ENCODE assay signal across 8 cellular contexts in genomic region chr2:205947621-205948495, GRCh38.
DNase-seq lines count a peak whose midpoint lies in the region; ATAC-seq, FAIRE-seq and TF ChIP-seq lines count a peak whose summit lies in the region.

No MANE protein-coding gene starts in this region.

- H3K9ac ChIP-seq in H1 (replicated peaks in 1 of 4; ENCODE audit: extremely low read depth in 1 of 4, low read depth in 3 of 4, low read length in 3 of 4), result no peak overlapping the region

- H3K36me3 Mint-ChIP-seq in activated CD8-positive, alpha-beta T cell treated with anti-CD3 and anti-CD28 coated beads for 36 hours (ENCODE audit: low read depth), result no peaks in the 10 kb centered on the region

- peak; percentile 75 for TF ChIP-seq CTCF in activated CD8-positive, alpha-beta T cell treated with anti-CD3 and anti-CD28 coated beads for 36 hours (IDR thresholded peaks at IDR 0.05)
- peak; percentile 83 to 93 (median 90) for TF ChIP-seq CTCF in H1 (IDR thresholded peaks at IDR 0.05; ENCODE audit: control extremely low read depth in 1 of 3, insufficient read depth in 1 of 3, low read depth in 1 of 3, low read length in 3 of 3)

- no peak overlapping the region for H2BK20ac ChIP-seq in H1 (ENCODE audit: low read length)

- H2BK15ac ChIP-seq in H1 (ENCODE audit: low read length), result no peak overlapping the region

- H4K20me1 ChIP-seq in H1 (replicated peaks in 1 of 2; ENCODE audit: control insufficient read depth in 1 of 2, insufficient read depth in 2 of 2, low read length in 2 of 2), result no peaks in the 10 kb centered on the region

- no peak overlapping the region for H3K18ac ChIP-seq in H1 (ENCODE audit: extremely low read depth, low read length)

- H3K4me1 ChIP-seq in H1 (replicated peaks in 1 of 4; ENCODE audit: control insufficient read depth in 3 of 4, insufficient read depth in 4 of 4, low read length in 3 of 4), result peaks cover 0 to 3% (median 0%) of the 10 kb centered on the region in 4 experiments; a peak in 1 of 7 replicates

- H4K8ac ChIP-seq in H1 (ENCODE audit: extremely low read depth, insufficient read depth, low read length), result no peak overlapping the region

- H3K9me3 Mint-ChIP-seq in activated CD8-positive, alpha-beta T cell treated with anti-CD3 and anti-CD28 coated beads for 36 hours, result peaks cover 5% of the 10 kb centered on the region

- no peak overlapping the region for H3K27ac ChIP-seq in H1 (ENCODE audit: low read depth, low read length)

- H2BK5ac ChIP-seq in H1 (ENCODE audit: low read depth, low read length), result no peak overlapping the region

- POLR2A ChIA-PET in activated CD8-positive, alpha-beta T cell treated with anti-CD3 and anti-CD28 coated beads for 36 hours (lab: Charles Lee), result no interaction called here
- POLR2A ChIA-PET in H1 (lab: Charles Lee; ENCODE audit: partially characterized antibody), result no interaction called here

- no peak overlapping the region for H3K27ac Mint-ChIP-seq in activated CD8-positive, alpha-beta T cell treated with anti-CD3 and anti-CD28 coated beads for 36 hours

- no peaks in the 10 kb centered on the region for H3K23me2 ChIP-seq in H1 (ENCODE audit: low read depth, low read length)

- H3K4ac ChIP-seq in H1 (replicated peaks; ENCODE audit: insufficient read length, low read depth, low read length), result no peak overlapping the region

- intact Hi-C loops in activated CD8-positive, alpha-beta T cell treated with anti-CD3 and anti-CD28 coated beads for 36 hours (cut with micrococcal nuclease), result loop anchor here (5.0 kb wide), 1 partner anchor 171 kb away; no protein-coding TSS in a partner anchor

- H3K79me2 ChIP-seq in H1 (ENCODE audit: control insufficient read depth in 1 of 2, insufficient read depth in 2 of 2, low read length in 2 of 2), result no peaks in the 10 kb centered on the region

- H3K9me3 ChIP-seq in H1 (ENCODE audit: insufficient read depth in 2 of 2, low read depth in 1 of 2, low read length in 1 of 2), result 0 out of 4 replicates have a peak, but pooled peaks cover 0 to 2% of the 10 kb centered on the region in 2 experiments

- H3K56ac ChIP-seq in H1 (replicated peaks; ENCODE audit: insufficient read length, low read depth, low read length), result no peak overlapping the region

- H4K5ac ChIP-seq in H1 (ENCODE audit: insufficient read length, low read depth, low read length), result no peak overlapping the region

- 37% methylated on average over 15 of the region's 15 CpGs; no CpG with 5 or more reads in 1 of the 2 experiments for WGBS in H1 (ENCODE audit: extremely low coverage in 1 of 2, insufficient coverage in 1 of 2, insufficient read length in 1 of 2, insufficient replicate concordance in 2 of 2, low coverage in 1 of 2, low lambda C conversion rate in 2 of 2, missing lambda C conversion rate in 1 of 2), 2 experiments

- H3K36me3 ChIP-seq in H1 (ENCODE audit: control insufficient read depth in 2 of 4, insufficient read depth in 4 of 4, low read length in 3 of 4), result no peaks in the 10 kb centered on the region

- no peak overlapping the region for H3K4me3 Mint-ChIP-seq in activated CD8-positive, alpha-beta T cell treated with anti-CD3 and anti-CD28 coated beads for 36 hours

- H3K27me3 Mint-ChIP-seq in activated CD8-positive, alpha-beta T cell treated with anti-CD3 and anti-CD28 coated beads for 36 hours, result peaks cover 15% of the 10 kb centered on the region

- ATAC-seq in GM19025 (IDR thresholded peaks at IDR 0.05; ENCODE audit: low read depth, unreplicated experiment) (peak; percentile 77), HG03342 (IDR thresholded peaks at IDR 0.05; ENCODE audit: unreplicated experiment) (peak; percentile 87)
- peak; percentile 79 for ATAC-seq in activated CD8-positive, alpha-beta T cell treated with anti-CD3 and anti-CD28 coated beads for 36 hours

- no peak for TF ChIP-seq EP300 in H1 (IDR thresholded peaks at IDR 0.05; ENCODE audit: borderline replicate concordance in 1 of 2, low read depth in 2 of 2, low read length in 2 of 2)

- DNase-seq in CD1c-positive myeloid dendritic cell (ENCODE audit: extremely low spot score) (peak; percentile 55), NCI-H526 treated with DMSO at 0.1 percent for 48 hours (lab: John Stamatoyannopoulos, UW) (peak; percentile 13), H1 (ENCODE audit: low read depth in 1 of 2, low spot score in 2 of 2) (peak; percentile 21 to 88), mucosa of gallbladder (ENCODE audit: low spot score) (peak; percentile 71)
- DNase-seq in activated CD8-positive, alpha-beta T cell treated with anti-CD3 and anti-CD28 coated beads for 36 hours, result peak; percentile 73
- peak; percentile 14 to 25 for DNase-seq in stimulated activated CD8-positive, alpha-beta memory T cell treated with anti-CD3 and anti-CD28 coated beads, Interleukin-7, amount 100 ng/mL, for 48 hours (ENCODE audit: extremely low read depth in 1 of 2, low read depth in 1 of 2)

- no peak overlapping the region for H2AK5ac ChIP-seq in H1 (ENCODE audit: low read depth, low read length)

- 0 out of 2 replicates have a peak overlapping the region, but pooled peaks have one; percentile 28 for H2AFZ ChIP-seq in H1 (ENCODE audit: low read length)

- no peaks in the 10 kb centered on the region for H3K27me3 ChIP-seq in H1 (replicated peaks in 1 of 4; ENCODE audit: control insufficient read depth in 3 of 4, extremely low read depth in 1 of 4, insufficient read depth in 3 of 4, low read length in 3 of 4)

- H3K4me2 ChIP-seq in H1 (ENCODE audit: insufficient read depth in 1 of 2, low read depth in 2 of 2, low read length in 2 of 2), result no peak overlapping the region

- H2BK120ac ChIP-seq in H1 (replicated peaks; ENCODE audit: low read depth, low read length), result no peak overlapping the region

- CTCF ChIA-PET in activated CD8-positive, alpha-beta T cell treated with anti-CD3 and anti-CD28 coated beads for 36 hours (lab: Charles Lee), result interaction anchor here (0.5 to 3.1 kb wide), 16 partner anchors 9 to 171 kb away, joined by 3 to 32 read pairs (median 5); no protein-coding TSS in a partner anchor
- CTCF ChIA-PET in H1 (lab: Charles Lee; ENCODE audit: partially characterized antibody), result interaction anchor here (0.5 to 9.9 kb wide), 29 partner anchors 8 to 1842 kb away, joined by 3 to 98 read pairs (median 4); no protein-coding TSS in a partner anchor

- H3K79me1 ChIP-seq in H1 (ENCODE audit: low read depth, low read length), result no peaks in the 10 kb centered on the region

- FAIRE-seq in H1 (lab: Jason Lieb, UNC), result peak; percentile 74

- no peak overlapping the region for H3K14ac ChIP-seq in H1 (ENCODE audit: insufficient read length)

- no peak overlapping the region for H3K4me3 ChIP-seq in H1 (ENCODE audit: extremely low read depth in 1 of 4, insufficient read depth in 2 of 4, low read depth in 3 of 4, low read length in 4 of 4)

- no peak for TF ChIP-seq POLR2A in H1 (IDR thresholded peaks at IDR 0.05; ENCODE audit: control extremely low read depth in 1 of 2, low read depth in 2 of 2, low read length in 2 of 2)

- no peak overlapping the region for H2BK12ac ChIP-seq in H1 (ENCODE audit: low read depth, low read length)

- H3K4me1 Mint-ChIP-seq in activated CD8-positive, alpha-beta T cell treated with anti-CD3 and anti-CD28 coated beads for 36 hours (ENCODE audit: low read depth), result no peaks in the 10 kb centered on the region

- TF ChIP-seq RAD21 in H1 (IDR thresholded peaks at IDR 0.05 in 1 of 2, conservative IDR thresholded peaks at IDR 0.05 in 1 of 2; ENCODE audit: low read depth in 2 of 2, low read length in 2 of 2), result peak; percentile 90 to 94

- no peak overlapping the region for H4K91ac ChIP-seq in H1 (replicated peaks; ENCODE audit: insufficient read length, low read length)

- no peak overlapping the region for H3K23ac ChIP-seq in H1 (ENCODE audit: insufficient read length)

TF ChIP-seq in H1, 55 proteins besides CTCF, POLR2A, EP300 and RAD21:
- TF ChIP-seq BCL11A (IDR thresholded peaks at IDR 0.05; ENCODE audit: low read depth in 2 of 2, low read length in 2 of 2), result no peak
- no peak for TF ChIP-seq CREB1 (IDR thresholded peaks at IDR 0.05)
- no peak for TF ChIP-seq POLR2AphosphoS5 (IDR thresholded peaks at IDR 0.05; ENCODE audit: low read depth, low read length)
- no peak for TF ChIP-seq SIN3A (conservative IDR thresholded peaks at IDR 0.05 in 1 of 2, IDR thresholded peaks at IDR 0.05 in 1 of 2; ENCODE audit: low read depth in 1 of 2, low read length in 2 of 2)
- TF ChIP-seq RXRA (IDR thresholded peaks at IDR 0.05; ENCODE audit: insufficient read depth, low read depth, low read length), result no peak
TF ChIP-seq in H1: peak in this region for 0.

Comparison
In these comparisons a context has a peak if more than half of its experiments do, and no peak if none do; other contexts are left out.
1. DNase-seq: peak in every context shown above with its lines; median percentile 73 in activated CD8-positive, alpha-beta T cell treated with anti-CD3 and anti-CD28 coated beads for 36 hours; 71 in mucosa of gallbladder; 55 in CD1c-positive myeloid dendritic cell; 54 in H1; 20 in stimulated activated CD8-positive, alpha-beta memory T cell treated with anti-CD3 and anti-CD28 coated beads, Interleukin-7, amount 100 ng/mL, for 48 hours; 13 in NCI-H526 treated with DMSO at 0.1 percent for 48 hours.